ENCODE assay signal across 26 cellular contexts in genomic region chr20:61969806-61970205, GRCh38.
"Had no signal": no experiment of that assay in that cellular context is flagged by ENCODE, and none has a peak within 500 bp of the region (broad histone marks: within the 10 kb centered on the region; RNA-seq: fewer than 3 reads in every experiment).

No MANE protein-coding gene starts in this region.

- H3K27ac ChIP-seq: brain microvascular endothelial cell, epithelial cell of prostate, esophagus squamous epithelium, gastroesophageal sphincter, WERI-Rb-1 had no signal

- H3K4me3 ChIP-seq: esophagus squamous epithelium, gastroesophageal sphincter had no signal

- H3K9me3 ChIP-seq: esophagus squamous epithelium, gastroesophageal sphincter had no signal

- FAIRE-seq: astrocyte, colon, endometrium, endothelial cell of umbilical vein had no signal

- DNase-seq: activated B cell treated with CpG ODN at 0.5 μM for 24 hours; activated CD4-positive, alpha-beta T cell treated with anti-CD3 and anti-CD28 coated beads for 48 hours; activated CD4-positive, alpha-beta T cell treated with anti-CD3 and anti-CD28 coated beads, Interleukin-2, amount 50 U/mL, for 1 hour; activated CD4-positive, alpha-beta T cell treated with anti-CD3 and anti-CD28 coated beads, Interleukin-2, amount 50 U/mL, for 48 hours; activated CD8-positive, alpha-beta memory T cell treated with anti-CD3 and anti-CD28 coated beads for 24 hours; activated CD8-positive, alpha-beta T cell treated with anti-CD3 and anti-CD28 coated beads for 36 hours; activated gamma-delta T cell treated with Interleukin-2 at 50 U/mL for 16 hours; activated naive CD4-positive, alpha-beta T cell treated with anti-CD3 and anti-CD28 coated beads, Interleukin-2, amount 50 U/mL, for 16 hours; activated naive CD4-positive, alpha-beta T cell treated with Interleukin-2 at 50 U/mL for 16 hours; activated T-cell treated with anti-CD3 and anti-CD28 coated beads, Interleukin-2, amount 50 U/mL, for 48 hours; amniotic stem cell; brain microvascular endothelial cell; cortex of kidney; effector CD8-positive, alpha-beta T cell; esophagus squamous epithelium; T-helper 1 cell; T-helper 17 cell; T1000; WERI-Rb-1 had no signal

- ATAC-seq: activated CD4-positive, CD25-positive, alpha-beta regulatory T cell treated with anti-CD3 and anti-CD28 coated beads, Interleukin-2, amount 50 U/mL, for 24 hours; activated CD8-positive, alpha-beta T cell treated with anti-CD3 and anti-CD28 coated beads for 36 hours; gastroesophageal sphincter; T-helper 17 cell had no signal
